Comparison of ENCODE assay signal across 21 cellular contexts in the genomic region with DNA sequence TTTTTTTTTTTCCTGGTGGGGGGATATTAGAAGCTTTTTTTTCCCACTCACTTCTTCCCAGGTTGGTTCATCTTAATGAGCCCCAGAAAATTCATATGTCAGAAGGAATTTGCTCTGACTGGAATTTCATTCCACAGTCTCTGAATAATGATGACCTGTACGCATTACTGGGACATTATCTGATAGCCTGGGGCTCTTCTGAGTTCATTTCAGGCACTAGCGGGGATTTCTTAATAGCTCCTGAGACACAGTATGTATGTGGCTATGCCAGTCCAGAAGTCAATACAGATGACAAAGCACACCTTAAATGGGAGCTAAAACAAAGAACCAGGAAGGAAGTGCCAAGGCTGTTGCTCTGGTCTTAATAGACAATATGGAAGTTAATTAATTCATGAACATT.
DNase-seq lines count a peak whose midpoint lies in the region; ATAC-seq, FAIRE-seq and TF ChIP-seq lines count a peak whose summit lies in the region.
"Had no signal": no experiment of that assay in that cellular context is flagged by ENCODE, and none has a peak within 500 bp of the region (broad histone marks: within the 10 kb centered on the region; RNA-seq: fewer than 3 reads in every experiment).

No MANE protein-coding gene starts in this region.

- no peak overlapping the region for H2BK5ac ChIP-seq in mesendoderm (ENCODE audit: low read length)

- DNase-seq in Caki2 (ENCODE audit: low read depth) (peak; percentile 1), NCI-H226 (peak; percentile 90), astrocyte (ENCODE audit: low read depth) (peak; percentile 47), mesendoderm (no peak), ACHN (no peak), heart right ventricle (no peak), epidermal melanocyte (ENCODE audit: insufficient read length, low spot score) (no peak)
- DNase-seq: activated CD8-positive, alpha-beta T cell treated with anti-CD3 and anti-CD28 coated beads for 36 hours; activated T-cell treated with anti-CD3 and anti-CD28 coated beads, Interleukin-2, amount 50 U/mL, for 48 hours; effector memory CD8-positive, alpha-beta T cell; mucosa of descending colon; NCI-H1105; NCI-H748 treated with DMSO at 0.1 percent for 48 hours; stimulated activated CD4-positive, alpha-beta T cell treated with anti-CD3 and anti-CD28 coated beads, Interleukin-1b, Interleukin-23, amount 100 ng/mL, for 48 hours had no signal

- no peaks in the 10 kb centered on the region for H4K20me1 ChIP-seq in astrocyte (ENCODE audit: insufficient read depth, low read length)
- H4K20me1 ChIP-seq: BLaER1 treated with 17β-estradiol and CSF1 and Interleukin-3, amounts not matched to agents 10 nM and 100 nM had no signal

- H3K36me3 ChIP-seq in astrocyte (ENCODE audit: insufficient read depth, low read length) (no peaks in the 10 kb centered on the region), mesendoderm (ENCODE audit: control insufficient read depth, insufficient read depth, low read length) (no peaks in the 10 kb centered on the region), heart right ventricle (no peaks in the 10 kb centered on the region)
- H3K36me3 ChIP-seq: BLaER1 treated with 17β-estradiol and CSF1 and Interleukin-3, amounts not matched to agents 10 nM and 100 nM; HAP-1 had no signal

- peaks cover 3% of the 10 kb centered on the region for H3K27me3 Mint-ChIP-seq in astrocyte (ENCODE audit: low read depth, unreplicated experiment)
- H3K27me3 Mint-ChIP-seq: activated CD8-positive, alpha-beta T cell treated with anti-CD3 and anti-CD28 coated beads for 36 hours; effector memory CD8-positive, alpha-beta T cell had no signal

- H3K4me1 ChIP-seq in astrocyte (ENCODE audit: insufficient read depth, low read length) (peaks cover 6% of the 10 kb centered on the region), mesendoderm (ENCODE audit: control insufficient read depth, low read depth, low read length) (peaks cover 2% of the 10 kb centered on the region), heart right ventricle (no peaks in the 10 kb centered on the region)
- H3K4me1 ChIP-seq: BLaER1 treated with 17β-estradiol and CSF1 and Interleukin-3, amounts not matched to agents 10 nM and 100 nM; HAP-1 had no signal

- ATAC-seq in heart right ventricle = no peak
- ATAC-seq: activated CD8-positive, alpha-beta T cell treated with anti-CD3 and anti-CD28 coated beads for 36 hours; effector memory CD8-positive, alpha-beta T cell; left lobe of liver; mucosa of descending colon; sciatic nerve had no signal

- H3K9ac ChIP-seq in astrocyte (ENCODE audit: low read length) = no peak overlapping the region
- no peak overlapping the region for H3K9ac ChIP-seq in mesendoderm (ENCODE audit: low read length)
- H3K9ac ChIP-seq: BLaER1 treated with 17β-estradiol and CSF1 and Interleukin-3, amounts not matched to agents 10 nM and 100 nM; KMS-11 had no signal

- H3K56ac ChIP-seq in mesendoderm (ENCODE audit: low read length) = no peak overlapping the region

- H3K23ac ChIP-seq in mesendoderm (ENCODE audit: low read length) = no peak overlapping the region

- no peak overlapping the region for H2AFZ ChIP-seq in astrocyte (ENCODE audit: low read depth, low read length)

- H2BK15ac ChIP-seq in mesendoderm (replicated peaks; ENCODE audit: low read depth) = peak overlapping the region; percentile 36

- H4K5ac ChIP-seq in mesendoderm (ENCODE audit: low read length) = no peak overlapping the region

- H3K36me3 Mint-ChIP-seq in astrocyte (ENCODE audit: low read depth, unreplicated experiment) = no peaks in the 10 kb centered on the region
- H3K36me3 Mint-ChIP-seq: WTC11 had no signal

- no peak overlapping the region for H4K8ac ChIP-seq in mesendoderm (ENCODE audit: low read depth, low read length)

- intact Hi-C loops in heart right ventricle (cut with DNase I) = no loop called here

- H3K18ac ChIP-seq in mesendoderm (ENCODE audit: low read length) = no peak overlapping the region

- peak overlapping the region; percentile 26 for H3K27ac Mint-ChIP-seq in astrocyte (ENCODE audit: unreplicated experiment)
- H3K27ac Mint-ChIP-seq: activated CD8-positive, alpha-beta T cell treated with anti-CD3 and anti-CD28 coated beads for 36 hours; effector memory CD8-positive, alpha-beta T cell; T-helper 1 cell treated with Interleukin-12 subunit alpha and Interleukin-12 subunit beta and Interleukin-4 antibody, amounts not matched to agents 30 μg/mL and 1 μg/mL, for 36 hours; WTC11 had no signal

- no peaks in the 10 kb centered on the region for H3K4me1 Mint-ChIP-seq in astrocyte (ENCODE audit: low read depth, unreplicated experiment)

- no peaks in the 10 kb centered on the region for H3K9me3 Mint-ChIP-seq in astrocyte (ENCODE audit: unreplicated experiment)
- H3K9me3 Mint-ChIP-seq: activated CD8-positive, alpha-beta T cell treated with anti-CD3 and anti-CD28 coated beads for 36 hours; T-helper 1 cell treated with Interleukin-12 subunit alpha and Interleukin-12 subunit beta and Interleukin-4 antibody, amounts not matched to agents 30 μg/mL and 1 μg/mL, for 36 hours had no signal

- H3K4me3 Mint-ChIP-seq in astrocyte (ENCODE audit: unreplicated experiment) = no peak overlapping the region
- H3K4me3 Mint-ChIP-seq: activated CD8-positive, alpha-beta T cell treated with anti-CD3 and anti-CD28 coated beads for 36 hours; effector memory CD8-positive, alpha-beta T cell; T-helper 1 cell treated with Interleukin-12 subunit alpha and Interleukin-12 subunit beta and Interleukin-4 antibody, amounts not matched to agents 30 μg/mL and 1 μg/mL, for 36 hours; WTC11 had no signal

- H3K79me1 ChIP-seq in mesendoderm (ENCODE audit: low read length) = no peaks in the 10 kb centered on the region

- no peak overlapping the region for H3K4me2 ChIP-seq in astrocyte (ENCODE audit: low read length)
- no peak overlapping the region for H3K4me2 ChIP-seq in mesendoderm (ENCODE audit: low read length)
- H3K4me2 ChIP-seq: BLaER1 treated with 17β-estradiol and CSF1 and Interleukin-3, amounts not matched to agents 10 nM and 100 nM; KMS-11 had no signal

- no peaks in the 10 kb centered on the region for H3K79me2 ChIP-seq in astrocyte (ENCODE audit: insufficient read depth, low read length)
- H3K79me2 ChIP-seq in mesendoderm (ENCODE audit: control insufficient read depth, insufficient read depth, low read length) = no peaks in the 10 kb centered on the region

- H3K4ac ChIP-seq in mesendoderm (ENCODE audit: low read depth, low read length) = no peak overlapping the region

- no peaks in the 10 kb centered on the region for H3K9me3 ChIP-seq in astrocyte (ENCODE audit: insufficient read depth, low read depth, low read length)
- peaks cover 0 to 8% (median 0%) of the 10 kb centered on the region in 11 donors for H3K9me3 ChIP-seq in heart right ventricle
- H3K9me3 ChIP-seq: BLaER1 treated with 17β-estradiol and CSF1 and Interleukin-3, amounts not matched to agents 10 nM and 100 nM; HAP-1; mucosa of descending colon had no signal

- H2BK120ac ChIP-seq in mesendoderm (ENCODE audit: low read depth, low read length) = no peak overlapping the region

- H3K27me3 ChIP-seq in astrocyte (ENCODE audit: insufficient read depth, low read length) (no peaks in the 10 kb centered on the region), mesendoderm (ENCODE audit: insufficient read depth, low read length, poor library complexity) (no peaks in the 10 kb centered on the region), heart right ventricle (peaks cover 0 to 7% (median 0%) of the 10 kb centered on the region in 7 donors)
- H3K27me3 ChIP-seq: BLaER1 treated with 17β-estradiol and CSF1 and Interleukin-3, amounts not matched to agents 10 nM and 100 nM had no signal

- no peak overlapping the region for H3K4me3 ChIP-seq in astrocyte (ENCODE audit: insufficient read depth, low read depth, low read length)
- no peak overlapping the region for H3K4me3 ChIP-seq in mesendoderm (ENCODE audit: low read length)
- H3K4me3 ChIP-seq in heart right ventricle = no peak overlapping the region
- H3K4me3 ChIP-seq: BLaER1 treated with 17β-estradiol and CSF1 and Interleukin-3, amounts not matched to agents 10 nM and 100 nM; HAP-1; mucosa of descending colon had no signal

- in situ Hi-C loops in Caki2 (cut with HindIII; ENCODE audit: low pct_unique_long_range_greater_than_20kb, low sequenced_read_pairs) (no loop called here), ACHN (cut with HindIII; ENCODE audit: low pct_ligation_motif_present, low pct_unique_long_range_greater_than_20kb, low sequenced_read_pairs) (no loop called here)

- peak; percentile 23 for FAIRE-seq in astrocyte (lab: Jason Lieb, UNC)

- no peak overlapping the region for H2AK5ac ChIP-seq in mesendoderm (ENCODE audit: low read length)

- H3K27ac ChIP-seq in astrocyte (ENCODE audit: low read depth, low read length) (peak overlapping the region; percentile 11), mesendoderm (ENCODE audit: low read depth, low read length) (no peak overlapping the region), heart right ventricle (no peak overlapping the region)
- H3K27ac ChIP-seq: BLaER1 treated with 17β-estradiol and CSF1 and Interleukin-3, amounts not matched to agents 10 nM and 100 nM; KMS-11 had no signal

- no CpG with 5 or more reads among the region's 2 CpGs for WGBS in mesendoderm (ENCODE audit: extremely low coverage, insufficient coverage, low lambda C conversion rate)
- 62 to 80% methylated on average over 2 of the region's 2 CpGs for WGBS in heart right ventricle, 2 donors

- TF ChIP-seq CTCF in astrocyte (IDR thresholded peaks at IDR 0.05; ENCODE audit: insufficient read depth, low read depth, low read length) (no peak), heart right ventricle (IDR thresholded peaks at IDR 0.05) (no peak)

Comparison
In these comparisons a context has a peak if more than half of its experiments do, and no peak if none do; other contexts are left out.
1. DNase-seq: peak in Caki2 (single experiment), NCI-H226 (single experiment) and astrocyte (single experiment); none in mesendoderm (single experiment), ACHN (single experiment), heart right ventricle (0 of 2) and epidermal melanocyte (single experiment).